14 cellular contexts compared by ENCODE assay signal in genomic region chr4:83234902-83235644, GRCh38. TPM values are rescaled to one million over a fixed set of nuclear protein-coding genes. Genes with fewer than 3 reads are reported as not detected.
DNase-seq lines count a peak whose midpoint lies in the region; ATAC-seq lines count a peak whose summit lies in the region.
"Had no signal": no experiment of that assay in that cellular context is flagged by ENCODE, and none has a peak within 500 bp of the region (broad histone marks: within the 10 kb centered on the region; RNA-seq: fewer than 3 reads in every experiment).

No MANE protein-coding gene starts in this region.

- peak; percentile 17 to 69 for ATAC-seq in activated naive CD4-positive, alpha-beta T cell treated with anti-CD3 and anti-CD28 coated beads, Interleukin-2, amount 50 U/mL, for 72 hours
- no peak for ATAC-seq in natural killer cell treated with Interleukin-12 subunit alpha and Interleukin-12 subunit beta and Interleukin-15 and Interleukin-18, amount 100 ng/mL, for 72 hours
- ATAC-seq: Right ventricle myocardium inferior had no signal

- peaks cover 72% of the 10 kb centered on the region for H3K27me3 Mint-ChIP-seq in T-helper 2 cell treated with Interferon-gamma antibody and Interleukin-4, amounts not matched to agents 5 μg/mL and 100 μg/mL, for 36 hours (ENCODE audit: low read depth)
- no peaks in the 10 kb centered on the region for H3K27me3 Mint-ChIP-seq in natural killer cell treated with Interleukin-12 subunit alpha and Interleukin-12 subunit beta and Interleukin-15 and Interleukin-18, amount 100 ng/mL, for 72 hours

- H3K4me3 Mint-ChIP-seq in T-helper 2 cell treated with Interferon-gamma antibody and Interleukin-4, amounts not matched to agents 5 μg/mL and 100 μg/mL, for 36 hours = peak overlapping the region; percentile 38
- peak overlapping the region; percentile 55 for H3K4me3 Mint-ChIP-seq in natural killer cell treated with Interleukin-12 subunit alpha and Interleukin-12 subunit beta and Interleukin-15 and Interleukin-18, amount 100 ng/mL, for 72 hours
- H3K4me3 Mint-ChIP-seq: neural progenitor cell had no signal

- peak overlapping the region; percentile 56 for H3K27ac Mint-ChIP-seq in T-helper 2 cell treated with Interferon-gamma antibody and Interleukin-4, amounts not matched to agents 5 μg/mL and 100 μg/mL, for 36 hours
- H3K27ac Mint-ChIP-seq in activated naive CD4-positive, alpha-beta T cell treated with anti-CD3 and anti-CD28 coated beads, Interleukin-2, amount 50 U/mL, for 72 hours = peak overlapping the region; percentile 88 to 98
- peak overlapping the region; percentile 39 to 76 for H3K27ac Mint-ChIP-seq in natural killer cell treated with Interleukin-12 subunit alpha and Interleukin-12 subunit beta and Interleukin-15 and Interleukin-18, amount 100 ng/mL, for 72 hours
- H3K27ac Mint-ChIP-seq: neural progenitor cell had no signal

- no peak for DNase-seq in T-helper 2 cell treated with Interferon-gamma antibody and Interleukin-4, amounts not matched to agents 5 μg/mL and 100 μg/mL, for 36 hours (ENCODE audit: low spot score)
- no peak for DNase-seq in T-helper 2 cell
- DNase-seq in HT-29 (ENCODE audit: low spot score) = peak; percentile 52
- DNase-seq in activated naive CD4-positive, alpha-beta T cell treated with anti-CD3 and anti-CD28 coated beads, Interleukin-2, amount 50 U/mL, for 72 hours (ENCODE audit: low spot score in 2 of 2) = no peak
- no peak for DNase-seq in natural killer cell treated with Interleukin-12 subunit alpha and Interleukin-12 subunit beta and Interleukin-15 and Interleukin-18, amount 100 ng/mL, for 72 hours (ENCODE audit: low spot score)
- no peak for DNase-seq in 8988T
- no peak for DNase-seq in NCI-H2029 (lab: John Stamatoyannopoulos, UW)
- DNase-seq in middle frontal gyrus (ENCODE audit: extremely low spot score, low spot score) = no peak
- DNase-seq: effector CD4-positive, alpha-beta T cell; NCI-H82; stimulated activated CD4-positive, alpha-beta T cell treated with anti-CD3 and anti-CD28 coated beads, Interleukin-1b, Interleukin-23, amount 100 ng/mL, for 48 hours; upper lobe of left lung had no signal

- H3K4me1 Mint-ChIP-seq in T-helper 2 cell treated with Interferon-gamma antibody and Interleukin-4, amounts not matched to agents 5 μg/mL and 100 μg/mL, for 36 hours (ENCODE audit: low read depth) = peaks cover 52% of the 10 kb centered on the region
- H3K4me1 Mint-ChIP-seq in natural killer cell treated with Interleukin-12 subunit alpha and Interleukin-12 subunit beta and Interleukin-15 and Interleukin-18, amount 100 ng/mL, for 72 hours (ENCODE audit: low read depth in 2 of 2) = peaks cover 49 to 54% of the 10 kb centered on the region in 2 donors

- H3K9me3 Mint-ChIP-seq in T-helper 2 cell treated with Interferon-gamma antibody and Interleukin-4, amounts not matched to agents 5 μg/mL and 100 μg/mL, for 36 hours = no peaks in the 10 kb centered on the region
- H3K9me3 Mint-ChIP-seq in activated naive CD4-positive, alpha-beta T cell treated with anti-CD3 and anti-CD28 coated beads, Interleukin-2, amount 50 U/mL, for 72 hours = peaks cover 0 to 3% of the 10 kb centered on the region in 2 donors
- peaks cover 4% of the 10 kb centered on the region for H3K9me3 Mint-ChIP-seq in natural killer cell treated with Interleukin-12 subunit alpha and Interleukin-12 subunit beta and Interleukin-15 and Interleukin-18, amount 100 ng/mL, for 72 hours
- H3K9me3 Mint-ChIP-seq: neural progenitor cell had no signal

- peaks cover 18% of the 10 kb centered on the region for H3K36me3 Mint-ChIP-seq in T-helper 2 cell treated with Interferon-gamma antibody and Interleukin-4, amounts not matched to agents 5 μg/mL and 100 μg/mL, for 36 hours (ENCODE audit: low read depth)
- H3K36me3 Mint-ChIP-seq in activated naive CD4-positive, alpha-beta T cell treated with anti-CD3 and anti-CD28 coated beads, Interleukin-2, amount 50 U/mL, for 72 hours = peaks cover 6 to 13% of the 10 kb centered on the region in 2 donors
- H3K36me3 Mint-ChIP-seq in natural killer cell treated with Interleukin-12 subunit alpha and Interleukin-12 subunit beta and Interleukin-15 and Interleukin-18, amount 100 ng/mL, for 72 hours = no peaks in the 10 kb centered on the region
- H3K36me3 Mint-ChIP-seq: neural progenitor cell had no signal

RNA-seq across cellular contexts. Expression of gene COQ2, which starts 49.5 kb away (rescaled TPM):
- 14.6 and 19.3 TPM in 2 replicates for total RNA-seq in HT-29 (2014; rRNA removed; shearing (Covaris generic))
- 10 to 100 TPM; 17.8 to 18.7 TPM for total RNA-seq in activated naive CD4-positive, alpha-beta T cell treated with anti-CD3 and anti-CD28 coated beads, Interleukin-2, amount 50 U/mL, for 72 hours
- 10 to 100 TPM; 10.8 to 16.2 TPM for total RNA-seq in natural killer cell treated with Interleukin-12 subunit alpha and Interleukin-12 subunit beta and Interleukin-15 and Interleukin-18, amount 100 ng/mL, for 72 hours

Comparison
In these comparisons a context has a peak if more than half of its experiments do, and no peak if none do; other contexts are left out.
1. ATAC-seq: peak in activated naive CD4-positive, alpha-beta T cell treated with anti-CD3 and anti-CD28 coated beads, Interleukin-2, amount 50 U/mL, for 72 hours (2 of 2); none in natural killer cell treated with Interleukin-12 subunit alpha and Interleukin-12 subunit beta and Interleukin-15 and Interleukin-18, amount 100 ng/mL, for 72 hours (0 of 2).
2. Peak in every context shown above with its lines, with median percentiles within 50 percentile points of each other: H3K27ac Mint-ChIP-seq.